ENCODE assay signal across 8 cellular contexts in the genomic region with DNA sequence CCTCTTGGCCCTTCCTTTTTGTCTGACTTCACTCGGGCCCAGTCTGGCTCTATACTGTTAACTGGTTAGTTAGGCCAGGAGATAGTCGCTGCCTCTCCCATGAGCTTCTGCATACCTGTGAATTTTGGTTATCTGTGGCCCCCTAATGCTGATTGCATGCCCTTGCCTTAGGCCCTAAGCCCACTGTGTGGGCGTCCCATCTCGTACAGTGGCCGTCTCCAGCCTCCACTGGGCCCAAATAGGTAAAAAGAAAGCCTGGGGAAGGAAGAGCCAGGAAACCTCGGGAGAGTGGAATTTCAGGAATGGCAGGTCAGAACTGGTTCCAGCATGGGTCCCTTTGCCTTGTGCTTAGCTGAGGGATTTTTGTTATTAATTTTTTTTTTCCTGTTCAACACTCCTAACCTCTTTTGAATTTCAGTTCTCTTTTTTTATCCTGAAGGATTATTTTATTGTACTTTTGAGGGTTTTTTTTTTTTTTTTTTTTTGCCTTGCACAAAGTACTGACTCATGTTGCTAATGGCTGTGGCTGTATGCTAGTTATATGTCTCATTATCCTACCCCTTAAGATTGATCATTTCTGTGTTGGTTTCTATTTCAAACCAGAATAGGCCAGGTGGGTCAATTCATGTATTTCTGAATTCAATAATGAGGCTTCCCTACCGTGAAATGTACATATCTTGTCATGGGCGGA. TPM values are rescaled to one million over a fixed set of nuclear protein-coding genes. Genes with fewer than 3 reads are reported as not detected.
A peak's percentile ranks its signal among the peaks of the same experiment; 100 is the strongest.
DNase-seq lines count a peak whose midpoint lies in the region; ATAC-seq and TF ChIP-seq lines count a peak whose summit lies in the region.

No MANE protein-coding gene starts in this region.

- DNase-seq in Caki2 (ENCODE audit: low read depth), result peak; percentile 44
- peak; percentile 41 for DNase-seq in NCI-H226
- peak in 1 of 10 donors; percentile 12 for DNase-seq in dorsolateral prefrontal cortex
- no peak for DNase-seq in neural crest cell (ENCODE audit: low read depth, low spot score)
- DNase-seq in AML-193 (lab: John Stamatoyannopoulos, UW), result no peak
- no peak for DNase-seq in central memory CD4-positive, alpha-beta T cell
- no peak for DNase-seq in NCI-H2029 (lab: John Stamatoyannopoulos, UW)

- in situ Hi-C loops in Caki2 (cut with HindIII; ENCODE audit: low pct_unique_long_range_greater_than_20kb, low sequenced_read_pairs), result no loop called here

- intact Hi-C loops in dorsolateral prefrontal cortex (cut with DNase I), result loop anchor here (10.0 kb wide), 1 partner anchor 108 kb away; the partner anchor contains the start of gene POMT1 (in 2 of the 2)

- no peaks in the 10 kb centered on the region for H3K27me3 Mint-ChIP-seq in neural crest cell (ENCODE audit: low read depth)

- ATAC-seq in HG03280 (IDR thresholded peaks at IDR 0.05; ENCODE audit: unreplicated experiment), result no peak

- no peaks in the 10 kb centered on the region for H3K27me3 ChIP-seq in dorsolateral prefrontal cortex

- H3K4me1 Mint-ChIP-seq in neural crest cell, result peaks cover 76% of the 10 kb centered on the region

- H3K9me3 Mint-ChIP-seq in neural crest cell, result no peaks in the 10 kb centered on the region

- TF ChIP-seq CTCF in dorsolateral prefrontal cortex (IDR thresholded peaks at IDR 0.05 in 54 of 56, conservative IDR thresholded peaks at IDR 0.05 in 2 of 56; ENCODE audit: low read depth in 1 of 56, partially characterized antibody in 56 of 56) (no peak), neural crest cell (conservative IDR thresholded peaks at IDR 0.05) (no peak)

- H3K27ac ChIP-seq in dorsolateral prefrontal cortex, result peak overlapping the region in 55 of 59 donors; percentile 12 to 98 (median 89)

- H3K36me3 Mint-ChIP-seq in neural crest cell (ENCODE audit: low read depth), result peaks cover 5% of the 10 kb centered on the region

- peak overlapping the region in 44 of 59 donors; percentile 2 to 81 (median 67) for H3K4me3 ChIP-seq in dorsolateral prefrontal cortex

- H3K4me3 Mint-ChIP-seq in neural crest cell, result peak overlapping the region; percentile 98

- peak overlapping the region; percentile 90 for H3K27ac Mint-ChIP-seq in neural crest cell (ENCODE audit: unreplicated experiment)

RNA-seq across cellular contexts. Expression of gene PRRC2B, which starts 3.4 kb away (rescaled TPM):
- total RNA-seq in Caki2 (2014; rRNA removed; shearing (Covaris generic); ENCODE audit: low replicate concordance), result 35.4 and 36.8 TPM in 2 replicates
- total RNA-seq in dorsolateral prefrontal cortex (100 to 1,000 TPM; 234 to 434 (median 347) TPM), neural crest cell (349 and 358 TPM in 2 replicates)

Comparison
In these comparisons a context has a peak if more than half of its experiments do, and no peak if none do; other contexts are left out.
1. DNase-seq: peak in Caki2 (single experiment) and NCI-H226 (single experiment); none in neural crest cell (single experiment), AML-193 (0 of 2), central memory CD4-positive, alpha-beta T cell (single experiment) and NCI-H2029 (single experiment).